Comparison of ENCODE assay signal across 11 cellular contexts in the genomic region with DNA sequence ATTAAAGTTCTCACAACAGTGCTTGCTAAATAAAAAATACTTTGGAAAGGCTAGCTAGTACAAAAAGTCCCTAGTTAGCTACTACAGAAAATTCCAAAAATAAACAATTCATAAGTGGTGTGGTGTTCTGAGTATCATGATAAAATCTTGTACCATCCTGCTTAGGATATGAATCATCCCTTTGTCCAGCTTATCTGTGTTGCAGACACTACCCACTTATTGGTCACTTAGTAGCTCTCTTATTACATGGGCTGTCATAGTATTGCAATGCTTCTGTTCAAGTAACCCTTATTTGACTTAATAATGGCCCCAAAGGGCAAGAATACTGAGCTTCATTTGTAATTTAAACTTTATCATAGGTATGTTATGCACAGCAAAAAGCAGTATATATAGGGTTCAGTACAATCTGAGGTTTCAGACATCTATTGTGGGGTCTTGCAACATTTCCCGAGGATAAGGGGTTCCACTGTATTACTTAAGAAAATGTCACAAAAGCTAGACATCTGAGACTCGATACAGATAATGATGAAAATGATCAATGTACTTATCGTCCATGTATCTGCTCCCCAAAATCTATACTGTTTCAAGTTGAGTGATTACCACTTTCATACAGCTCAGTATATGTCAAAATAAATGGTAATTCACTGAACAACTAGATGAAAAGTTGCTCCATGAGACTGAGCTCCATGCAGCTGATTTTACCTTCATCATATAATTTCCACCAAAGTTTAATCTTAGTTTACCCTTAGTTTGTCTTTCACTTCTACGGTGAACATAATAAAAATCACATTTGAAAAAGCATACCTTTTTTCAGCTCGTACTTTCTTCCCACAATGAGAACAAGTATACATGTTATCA.
DNase-seq lines count a peak whose midpoint lies in the region; ATAC-seq, FAIRE-seq and TF ChIP-seq lines count a peak whose summit lies in the region.
"Had no signal": no experiment of that assay in that cellular context is flagged by ENCODE, and none has a peak within 500 bp of the region (broad histone marks: within the 10 kb centered on the region; RNA-seq: fewer than 3 reads in every experiment).

No MANE protein-coding gene starts in this region.

- no peak for TF ChIP-seq CTCF in activated CD8-positive, alpha-beta T cell treated with anti-CD3 and anti-CD28 coated beads for 36 hours (IDR thresholded peaks at IDR 0.05)

- no peak overlapping the region for H3K27ac Mint-ChIP-seq in activated CD8-positive, alpha-beta T cell treated with anti-CD3 and anti-CD28 coated beads for 36 hours
- H3K27ac Mint-ChIP-seq: activated CD4-positive, alpha-beta T cell treated with anti-CD3 and anti-CD28 coated beads, Interleukin-2, amount 10 ng/mL, durations not matched to agents 24 days and 14 days had no signal

- TF ChIP-seq POLR2A in GM12892 (IDR thresholded peaks at IDR 0.05; ENCODE audit: low read depth, low read length) (no peak), erythroblast (IDR thresholded peaks at IDR 0.05; ENCODE audit: low read length) (no peak)

- H3K27me3 Mint-ChIP-seq in activated CD8-positive, alpha-beta T cell treated with anti-CD3 and anti-CD28 coated beads for 36 hours = no peaks in the 10 kb centered on the region
- H3K27me3 Mint-ChIP-seq: activated CD4-positive, alpha-beta T cell treated with anti-CD3 and anti-CD28 coated beads, Interleukin-2, amount 10 ng/mL, durations not matched to agents 24 days and 14 days had no signal

- peaks cover 3% of the 10 kb centered on the region for H3K4me1 Mint-ChIP-seq in activated CD8-positive, alpha-beta T cell treated with anti-CD3 and anti-CD28 coated beads for 36 hours (ENCODE audit: low read depth)

- peaks cover 29% of the 10 kb centered on the region for H3K36me3 Mint-ChIP-seq in activated CD8-positive, alpha-beta T cell treated with anti-CD3 and anti-CD28 coated beads for 36 hours (ENCODE audit: low read depth)

- H3K4me3 Mint-ChIP-seq in activated CD8-positive, alpha-beta T cell treated with anti-CD3 and anti-CD28 coated beads for 36 hours = no peak overlapping the region
- H3K4me3 Mint-ChIP-seq: activated CD4-positive, alpha-beta T cell treated with anti-CD3 and anti-CD28 coated beads, Interleukin-2, amount 10 ng/mL, durations not matched to agents 24 days and 14 days had no signal

- intact Hi-C loops in activated CD8-positive, alpha-beta T cell treated with anti-CD3 and anti-CD28 coated beads for 36 hours (cut with micrococcal nuclease) = no loop called here

- CTCF ChIA-PET in activated CD8-positive, alpha-beta T cell treated with anti-CD3 and anti-CD28 coated beads for 36 hours (lab: Charles Lee) = interaction anchor here (0.7 to 1.8 kb wide), 5 partner anchors 11 to 901 kb away, joined by 3 to 5 read pairs (median 3); no protein-coding TSS in a partner anchor

- ATAC-seq in activated CD8-positive, alpha-beta T cell treated with anti-CD3 and anti-CD28 coated beads for 36 hours = no peak

- no peaks in the 10 kb centered on the region for H3K9me3 Mint-ChIP-seq in activated CD8-positive, alpha-beta T cell treated with anti-CD3 and anti-CD28 coated beads for 36 hours
- H3K9me3 Mint-ChIP-seq: activated CD4-positive, alpha-beta T cell treated with anti-CD3 and anti-CD28 coated beads, Interleukin-2, amount 10 ng/mL, durations not matched to agents 24 days and 14 days had no signal

- DNase-seq in GM12892 (ENCODE audit: insufficient read length) = no peak
- DNase-seq in RPMI7951 (ENCODE audit: low read depth) = peak; percentile 86
- DNase-seq in erythroblast (lab: John Stamatoyannopoulos, UW) = peak; percentile 12 to 16
- DNase-seq in pulmonary artery endothelial cell (ENCODE audit: low read depth, low spot score) = peak; percentile 71
- DNase-seq in NCI-H1092 treated with DMSO at 0.1 percent for 48 hours (lab: John Stamatoyannopoulos, UW) = no peak
- DNase-seq in activated CD4-positive, CD25-positive, alpha-beta regulatory T cell treated with anti-CD3 and anti-CD28 coated beads, Interleukin-2, amount 50 U/mL, for 72 hours = no peak
- no peak for DNase-seq in activated CD8-positive, alpha-beta T cell treated with anti-CD3 and anti-CD28 coated beads for 36 hours
- DNase-seq: activated CD4-positive, alpha-beta T cell treated with anti-CD3 and anti-CD28 coated beads, Interleukin-2, amount 10 ng/mL, durations not matched to agents 24 days and 14 days; amygdala; NCI-H2171 treated with DMSO at 0.1 percent for 48 hours; SHP77 treated with DMSO at 0.1 percent for 48 hours had no signal

- peak; percentile 36 for FAIRE-seq in GM12892 (lab: Jason Lieb, UNC)

- POLR2A ChIA-PET in activated CD8-positive, alpha-beta T cell treated with anti-CD3 and anti-CD28 coated beads for 36 hours (lab: Charles Lee) = no interaction called here

Comparison
In these comparisons a context has a peak if more than half of its experiments do, and no peak if none do; other contexts are left out.
1. DNase-seq: peak in RPMI7951 (single experiment), erythroblast (2 of 2) and pulmonary artery endothelial cell (single experiment); none in GM12892 (single experiment), NCI-H1092 treated with DMSO at 0.1 percent for 48 hours (single experiment), activated CD4-positive, CD25-positive, alpha-beta regulatory T cell treated with anti-CD3 and anti-CD28 coated beads, Interleukin-2, amount 50 U/mL, for 72 hours (single experiment) and activated CD8-positive, alpha-beta T cell treated with anti-CD3 and anti-CD28 coated beads for 36 hours (single experiment).